ENCODE assay signal across 2 cellular contexts in the genomic region with DNA sequence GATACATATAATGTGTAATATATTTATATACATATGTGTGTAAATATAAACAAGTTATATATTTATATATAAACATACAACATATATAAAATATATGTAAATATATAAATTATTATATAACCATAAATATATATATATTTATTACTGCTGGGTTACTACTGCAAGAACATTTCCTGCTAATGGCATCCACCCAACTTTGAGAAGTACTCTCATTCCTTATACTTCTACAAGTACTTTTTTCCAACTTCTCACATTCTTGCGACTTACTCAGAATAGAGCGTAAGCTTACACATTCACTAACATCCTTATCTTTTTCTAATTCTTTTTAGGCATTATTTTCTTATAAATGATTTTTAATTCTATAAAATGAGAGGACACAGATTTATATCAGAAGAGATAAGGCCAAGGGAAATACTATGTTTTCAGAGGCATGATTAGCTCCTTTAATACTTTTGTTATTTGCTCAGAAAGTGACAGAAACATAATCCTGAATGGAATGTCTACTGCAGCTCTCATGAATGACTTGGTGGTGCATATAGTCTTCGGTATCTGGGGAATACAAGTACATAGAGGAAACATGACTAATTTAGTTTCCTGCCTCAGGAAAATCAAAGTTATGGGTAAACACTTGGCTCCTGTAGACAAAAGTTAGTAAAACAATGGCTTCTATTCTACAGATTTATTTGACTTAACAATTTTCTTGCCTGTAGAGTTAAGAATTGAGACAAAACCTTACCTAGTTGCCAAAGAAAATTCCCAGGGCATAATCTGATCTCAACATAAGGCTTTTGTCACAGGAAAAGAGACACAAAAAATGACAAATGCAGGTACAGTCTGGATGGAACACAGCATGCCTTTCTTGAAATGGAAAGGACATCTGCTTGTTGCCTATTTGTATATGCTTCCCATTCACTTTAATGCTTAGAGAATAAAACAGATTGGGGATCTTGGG.
TF ChIP-seq lines count a peak whose summit lies in the region.

No MANE protein-coding gene starts in this region.

TF ChIP-seq in endothelial cell of umbilical vein, 7 proteins besides CTCF, POLR2A, EP300 and RAD21:
- no peak for TF ChIP-seq MYC (IDR thresholded peaks at IDR 0.05; ENCODE audit: low read depth, low read length)
- TF ChIP-seq, protein P1, sequence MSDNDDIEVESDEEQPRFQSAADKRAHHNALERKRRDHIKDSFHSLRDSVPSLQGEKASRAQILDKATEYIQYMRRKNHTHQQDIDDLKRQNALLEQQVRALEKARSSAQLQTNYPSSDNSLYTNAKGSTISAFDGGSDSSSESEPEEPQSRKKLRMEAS (IDR thresholded peaks at IDR 0.05; ENCODE audit: insufficient read depth, insufficient read length), result no peak
- TF ChIP-seq EZH2 (IDR thresholded peaks at IDR 0.05; ENCODE audit: borderline replicate concordance, low read depth, low read length, severe bottlenecking), result no peak
- TF ChIP-seq FOS (IDR thresholded peaks at IDR 0.05; ENCODE audit: borderline replicate concordance, insufficient read depth, low read length), result peak; percentile 80
- peak; percentile 34 for TF ChIP-seq POLR2AphosphoS5 (IDR thresholded peaks at IDR 0.05; ENCODE audit: insufficient read depth, low read depth, low read length)
- peak; percentile 79 for TF ChIP-seq GATA2 (IDR thresholded peaks at IDR 0.05; ENCODE audit: insufficient read depth, insufficient read length, low read depth, low read length)
- peak; percentile 97 for TF ChIP-seq JUN (IDR thresholded peaks at IDR 0.05; ENCODE audit: borderline replicate concordance, insufficient read depth, insufficient read length, low read depth)
TF ChIP-seq in endothelial cell of umbilical vein: peak in this region for 4.

TF ChIP-seq in neural cell, 6 proteins besides CTCF, POLR2A, EP300 and RAD21:
- TF ChIP-seq MXI1 (conservative IDR thresholded peaks at IDR 0.05; ENCODE audit: poor library complexity, severe bottlenecking), result no peak
- TF ChIP-seq EZH2 (IDR thresholded peaks at IDR 0.05; ENCODE audit: borderline replicate concordance, insufficient read depth, low read length, poor library complexity, severe bottlenecking), result no peak
- TF ChIP-seq TAF1 (IDR thresholded peaks at IDR 0.05; ENCODE audit: low read depth), result no peak
- TF ChIP-seq, protein P2, sequence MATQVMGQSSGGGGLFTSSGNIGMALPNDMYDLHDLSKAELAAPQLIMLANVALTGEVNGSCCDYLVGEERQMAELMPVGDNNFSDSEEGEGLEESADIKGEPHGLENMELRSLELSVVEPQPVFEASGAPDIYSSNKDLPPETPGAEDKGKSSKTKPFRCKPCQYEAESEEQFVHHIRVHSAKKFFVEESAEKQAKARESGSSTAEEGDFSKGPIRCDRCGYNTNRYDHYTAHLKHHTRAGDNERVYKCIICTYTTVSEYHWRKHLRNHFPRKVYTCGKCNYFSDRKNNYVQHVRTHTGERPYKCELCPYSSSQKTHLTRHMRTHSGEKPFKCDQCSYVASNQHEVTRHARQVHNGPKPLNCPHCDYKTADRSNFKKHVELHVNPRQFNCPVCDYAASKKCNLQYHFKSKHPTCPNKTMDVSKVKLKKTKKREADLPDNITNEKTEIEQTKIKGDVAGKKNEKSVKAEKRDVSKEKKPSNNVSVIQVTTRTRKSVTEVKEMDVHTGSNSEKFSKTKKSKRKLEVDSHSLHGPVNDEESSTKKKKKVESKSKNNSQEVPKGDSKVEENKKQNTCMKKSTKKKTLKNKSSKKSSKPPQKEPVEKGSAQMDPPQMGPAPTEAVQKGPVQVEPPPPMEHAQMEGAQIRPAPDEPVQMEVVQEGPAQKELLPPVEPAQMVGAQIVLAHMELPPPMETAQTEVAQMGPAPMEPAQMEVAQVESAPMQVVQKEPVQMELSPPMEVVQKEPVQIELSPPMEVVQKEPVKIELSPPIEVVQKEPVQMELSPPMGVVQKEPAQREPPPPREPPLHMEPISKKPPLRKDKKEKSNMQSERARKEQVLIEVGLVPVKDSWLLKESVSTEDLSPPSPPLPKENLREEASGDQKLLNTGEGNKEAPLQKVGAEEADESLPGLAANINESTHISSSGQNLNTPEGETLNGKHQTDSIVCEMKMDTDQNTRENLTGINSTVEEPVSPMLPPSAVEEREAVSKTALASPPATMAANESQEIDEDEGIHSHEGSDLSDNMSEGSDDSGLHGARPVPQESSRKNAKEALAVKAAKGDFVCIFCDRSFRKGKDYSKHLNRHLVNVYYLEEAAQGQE (IDR thresholded peaks at IDR 0.05; ENCODE audit: borderline replicate concordance), result no peak
- no peak for TF ChIP-seq POLR2AphosphoS5 (IDR thresholded peaks at IDR 0.05)
- no peak for TF ChIP-seq SMC3 (conservative IDR thresholded peaks at IDR 0.05; ENCODE audit: poor library complexity)
TF ChIP-seq in neural cell: peak in this region for 0.
